Comparison of ENCODE assay signal across 9 cellular contexts in the genomic region with DNA sequence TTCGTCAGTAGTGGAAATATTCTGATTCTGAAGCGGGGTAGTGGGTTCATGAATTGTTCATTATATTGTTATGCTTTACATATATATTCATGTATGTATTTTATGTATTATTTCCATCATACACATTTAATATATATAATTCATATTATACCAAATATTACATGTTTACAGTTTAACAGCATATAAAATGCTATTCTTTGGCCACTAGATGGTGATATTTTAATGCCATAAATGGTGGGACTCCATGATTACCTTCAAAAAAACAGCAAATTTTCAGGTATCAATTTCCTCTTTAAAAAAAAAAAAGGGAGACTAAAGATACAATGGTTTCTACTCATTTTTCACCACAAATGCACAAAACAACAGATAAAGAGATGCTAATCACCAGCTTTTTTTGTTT. TPM values are rescaled to one million over a fixed set of nuclear protein-coding genes. Genes with fewer than 3 reads are reported as not detected.
DNase-seq lines count a peak whose midpoint lies in the region; ATAC-seq and TF ChIP-seq lines count a peak whose summit lies in the region.
"Had no signal": no experiment of that assay in that cellular context is flagged by ENCODE, and none has a peak within 500 bp of the region (broad histone marks: within the 10 kb centered on the region; RNA-seq: fewer than 3 reads in every experiment).

No MANE protein-coding gene starts in this region.

- no peak overlapping the region for H3K23ac ChIP-seq in neuronal stem cell (ENCODE audit: low read depth, low read length, poor library complexity)

- no peaks in the 10 kb centered on the region for H3K27me3 ChIP-seq in heart left ventricle
- H3K27me3 ChIP-seq in neuronal stem cell (ENCODE audit: control insufficient read depth in 3 of 3, insufficient read depth in 3 of 3, low read depth in 1 of 3, low read length in 3 of 3), result no peaks in the 10 kb centered on the region
- H3K27me3 ChIP-seq: SJCRH30 had no signal

- H4K8ac ChIP-seq in neuronal stem cell (ENCODE audit: low read depth, low read length), result no peak overlapping the region

- H2BK15ac ChIP-seq in neuronal stem cell (ENCODE audit: low read length), result no peak overlapping the region

- no peak overlapping the region for H3K27ac Mint-ChIP-seq in type B pancreatic cell
- no peak overlapping the region for H3K27ac Mint-ChIP-seq in activated T-helper 2 cell treated with anti-CD3 and anti-CD28 coated beads, Interferon-gamma antibody, Interleukin-2, Interleukin-4, amounts not matched to agents 10 μg/mL and 5 μg/mL and 100 μg/mL, durations not matched to agents 14 hours and 24 hours and 36 hours

- no peaks in the 10 kb centered on the region for H3K79me1 ChIP-seq in neuronal stem cell (ENCODE audit: low read depth, low read length)

- no peak overlapping the region for H2BK120ac ChIP-seq in neuronal stem cell (ENCODE audit: low read depth, low read length)

- H3K27ac ChIP-seq in heart left ventricle (no peak overlapping the region), neuronal stem cell (replicated peaks; ENCODE audit: low read length) (no peak overlapping the region)
- H3K27ac ChIP-seq: SJCRH30 had no signal

- no peak overlapping the region for H3K4ac ChIP-seq in neuronal stem cell (ENCODE audit: low read length)

- no peak overlapping the region for H2BK5ac ChIP-seq in neuronal stem cell (ENCODE audit: low read length)

- no peak overlapping the region for H2AK5ac ChIP-seq in neuronal stem cell (ENCODE audit: low read depth, low read length)

- H3K4me3 ChIP-seq in heart left ventricle, result no peak overlapping the region
- H3K4me3 ChIP-seq in neuronal stem cell (ENCODE audit: low read length in 2 of 2), result no peak overlapping the region
- H3K4me3 ChIP-seq: SJCRH30 had no signal

- 95 to 98% (median 96%) methylated on average over 2 of the region's 2 CpGs for WGBS in heart left ventricle, 4 donors
- WGBS in neuronal stem cell (ENCODE audit: extremely low coverage in 2 of 2, insufficient read length in 2 of 2, insufficient replicate concordance in 1 of 2), 2 donors, result no CpG with 5 or more reads among the region's 2 CpGs

- no peak for ATAC-seq in heart left ventricle
- no peak for ATAC-seq in Right ventricle myocardium inferior

- TF ChIP-seq CTCF in heart left ventricle (IDR thresholded peaks at IDR 0.05) (peak; percentile 28 to 64 (median 50)), type B pancreatic cell (conservative IDR thresholded peaks at IDR 0.05) (peak; percentile 78)

- H3K4me1 ChIP-seq in heart left ventricle, result no peaks in the 10 kb centered on the region
- peaks cover 0 to 3% of the 10 kb centered on the region in 2 donors for H3K4me1 ChIP-seq in neuronal stem cell (ENCODE audit: control insufficient read depth in 2 of 2, insufficient read depth in 1 of 2, low read depth in 1 of 2, low read length in 2 of 2)
- H3K4me1 ChIP-seq: SJCRH30 had no signal

- H3K36me3 Mint-ChIP-seq in type B pancreatic cell, result peaks cover 12% of the 10 kb centered on the region
- H3K36me3 Mint-ChIP-seq in activated T-helper 2 cell treated with anti-CD3 and anti-CD28 coated beads, Interferon-gamma antibody, Interleukin-2, Interleukin-4, amounts not matched to agents 10 μg/mL and 5 μg/mL and 100 μg/mL, durations not matched to agents 14 hours and 24 hours and 36 hours (ENCODE audit: low read depth), result peaks cover 9% of the 10 kb centered on the region

- H3K4me3 Mint-ChIP-seq in type B pancreatic cell, result no peak overlapping the region
- no peak overlapping the region for H3K4me3 Mint-ChIP-seq in activated T-helper 2 cell treated with anti-CD3 and anti-CD28 coated beads, Interferon-gamma antibody, Interleukin-2, Interleukin-4, amounts not matched to agents 10 μg/mL and 5 μg/mL and 100 μg/mL, durations not matched to agents 14 hours and 24 hours and 36 hours (ENCODE audit: low read depth)

- no peak overlapping the region for H3K9ac ChIP-seq in neuronal stem cell (ENCODE audit: low read depth, low read length, poor library complexity)

- no peak for TF ChIP-seq POLR2A in heart left ventricle (IDR thresholded peaks at IDR 0.05)

- intact Hi-C loops in heart left ventricle (cut with DNase I), result loop anchor here in 9 of 10 donors (2.0 to 5.0 kb wide), 2 partner anchors 125 to 128 kb away; no protein-coding TSS in a partner anchor
- intact Hi-C loops in Right ventricle myocardium inferior (cut with DNase I), result no loop called here
- intact Hi-C loops in activated T-helper 2 cell treated with anti-CD3 and anti-CD28 coated beads, Interferon-gamma antibody, Interleukin-2, Interleukin-4, amounts not matched to agents 10 μg/mL and 5 μg/mL and 100 μg/mL, durations not matched to agents 14 hours and 24 hours and 36 hours (cut with micrococcal nuclease), result loop anchor here (1.0 kb wide), 1 partner anchor 127 kb away; no protein-coding TSS in a partner anchor
- intact Hi-C loops in posterior vena cava (cut with DNase I), result loop anchor here in 1 of 2 donors (10.0 kb wide), 1 partner anchor 118 kb away; no protein-coding TSS in a partner anchor

- H2AFZ ChIP-seq in neuronal stem cell (ENCODE audit: low read length), result no peak overlapping the region

- H3K36me3 ChIP-seq in heart left ventricle (peaks cover 0 to 76% (median 63%) of the 10 kb centered on the region in 9 donors), neuronal stem cell (replicated peaks in 1 of 2; ENCODE audit: control insufficient read depth in 2 of 2, insufficient read depth in 2 of 2, low read length in 2 of 2) (peaks cover 0 to 24% of the 10 kb centered on the region in 2 donors)
- H3K36me3 ChIP-seq: SJCRH30 had no signal

- no peaks in the 10 kb centered on the region for H3K9me3 Mint-ChIP-seq in type B pancreatic cell
- H3K9me3 Mint-ChIP-seq in activated T-helper 2 cell treated with anti-CD3 and anti-CD28 coated beads, Interferon-gamma antibody, Interleukin-2, Interleukin-4, amounts not matched to agents 10 μg/mL and 5 μg/mL and 100 μg/mL, durations not matched to agents 14 hours and 24 hours and 36 hours, result no peaks in the 10 kb centered on the region

- H3K4me2 ChIP-seq in neuronal stem cell (ENCODE audit: insufficient read depth, low read length, poor library complexity, severe bottlenecking), result no peak overlapping the region

- H3K18ac ChIP-seq in neuronal stem cell (ENCODE audit: low read length), result no peak overlapping the region

- H2BK12ac ChIP-seq in neuronal stem cell (ENCODE audit: low read length), result no peak overlapping the region

- no peak overlapping the region for H3K14ac ChIP-seq in neuronal stem cell (ENCODE audit: low read length)

- H3K27me3 Mint-ChIP-seq in type B pancreatic cell, result no peaks in the 10 kb centered on the region
- no peaks in the 10 kb centered on the region for H3K27me3 Mint-ChIP-seq in activated T-helper 2 cell treated with anti-CD3 and anti-CD28 coated beads, Interferon-gamma antibody, Interleukin-2, Interleukin-4, amounts not matched to agents 10 μg/mL and 5 μg/mL and 100 μg/mL, durations not matched to agents 14 hours and 24 hours and 36 hours (ENCODE audit: low read depth)

- no peak overlapping the region for H4K91ac ChIP-seq in neuronal stem cell (ENCODE audit: low read depth, low read length, poor library complexity)

- H3K4me1 Mint-ChIP-seq in type B pancreatic cell (ENCODE audit: unreplicated experiment), result peaks cover 6% of the 10 kb centered on the region
- H3K4me1 Mint-ChIP-seq in activated T-helper 2 cell treated with anti-CD3 and anti-CD28 coated beads, Interferon-gamma antibody, Interleukin-2, Interleukin-4, amounts not matched to agents 10 μg/mL and 5 μg/mL and 100 μg/mL, durations not matched to agents 14 hours and 24 hours and 36 hours (ENCODE audit: low read depth), result no peaks in the 10 kb centered on the region

- DNase-seq in heart left ventricle (no peak), Right ventricle myocardium inferior (ENCODE audit: missing footprints) (no peak), NCI-H748 treated with DMSO at 0.1 percent for 48 hours (lab: John Stamatoyannopoulos, UW) (peak; percentile 11), fibroblast of peridontal ligament (ENCODE audit: extremely low read depth) (peak; percentile 38), type B pancreatic cell (ENCODE audit: extremely low spot score, unreplicated experiment) (no peak), neuronal stem cell (ENCODE audit: low spot score) (no peak), posterior vena cava (ENCODE audit: low spot score) (no peak)
- no peak for DNase-seq in activated T-helper 2 cell treated with anti-CD3 and anti-CD28 coated beads, Interferon-gamma antibody, Interleukin-2, Interleukin-4, amounts not matched to agents 10 μg/mL and 5 μg/mL and 100 μg/mL, durations not matched to agents 14 hours and 24 hours and 36 hours (ENCODE audit: low spot score)

- H3K9me3 ChIP-seq in heart left ventricle (no peaks in the 10 kb centered on the region), neuronal stem cell (replicated peaks in 1 of 2; ENCODE audit: control insufficient read depth in 2 of 2, insufficient read depth in 1 of 2, low read depth in 1 of 2, low read length in 2 of 2) (no peaks in the 10 kb centered on the region)
- H3K9me3 ChIP-seq: SJCRH30 had no signal

RNA-seq across cellular contexts. Expression of a gene that starts 41.0 kb away (rescaled TPM):
- total RNA-seq in heart left ventricle (1 to 10 TPM in 2 of 9 donors, not detected in 7; 1.4 to 1.7 TPM), Right ventricle myocardium inferior (not detected), type B pancreatic cell (ENCODE audit: low replicate concordance) (0.62 TPM in 1 of 2 replicates, not detected in the other), posterior vena cava (under 1 TPM; 0.24 to 0.56 TPM)
- under 1 TPM; 0.08 to 0.23 TPM for polyA plus RNA-seq in heart left ventricle
- not detected in 2 replicates for total RNA-seq in activated T-helper 2 cell treated with anti-CD3 and anti-CD28 coated beads, Interferon-gamma antibody, Interleukin-2, Interleukin-4, amounts not matched to agents 10 μg/mL and 5 μg/mL and 100 μg/mL, durations not matched to agents 14 hours and 24 hours and 36 hours
- polyA plus RNA-seq in neuronal stem cell (2013, experiment 1 of 2), result 0.06 TPM
- polyA plus RNA-seq in neuronal stem cell (2013, experiment 2 of 2), result 0.10 TPM

Comparison
In these comparisons a context has a peak if more than half of its experiments do, and no peak if none do; other contexts are left out.
1. DNase-seq: peak in NCI-H748 treated with DMSO at 0.1 percent for 48 hours (single experiment) and fibroblast of peridontal ligament (single experiment); none in heart left ventricle (0 of 5), Right ventricle myocardium inferior (single experiment), type B pancreatic cell (single experiment), activated T-helper 2 cell treated with anti-CD3 and anti-CD28 coated beads, Interferon-gamma antibody, Interleukin-2, Interleukin-4, amounts not matched to agents 10 μg/mL and 5 μg/mL and 100 μg/mL, durations not matched to agents 14 hours and 24 hours and 36 hours (single experiment), neuronal stem cell (single experiment) and posterior vena cava (single experiment).